8 cellular contexts compared by ENCODE assay signal in the genomic region with DNA sequence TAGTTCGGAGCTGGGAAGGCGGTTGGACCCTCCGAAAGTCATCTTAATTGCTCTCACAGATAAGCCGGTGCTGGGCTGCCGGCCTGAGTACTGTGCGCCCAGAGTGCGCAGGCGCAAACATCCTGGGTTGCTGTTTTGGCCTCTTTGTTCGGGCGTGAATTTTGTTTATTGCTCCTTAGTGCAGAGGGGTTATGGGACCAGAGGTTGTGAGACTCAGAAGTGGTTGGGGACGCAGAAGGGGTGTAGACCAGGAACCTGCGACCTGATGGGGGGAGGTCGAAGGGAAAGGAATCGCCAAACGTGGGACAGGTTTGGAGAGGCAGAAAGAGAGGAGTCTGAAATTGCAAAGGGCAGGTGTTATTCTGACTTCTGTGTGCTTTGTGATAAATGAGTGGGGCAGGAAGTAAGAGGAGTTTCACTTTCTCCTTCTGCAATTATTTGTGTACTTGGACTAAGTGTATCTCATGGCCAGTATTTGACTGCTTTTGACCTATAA. TPM values are rescaled to one million over a fixed set of nuclear protein-coding genes. Genes with fewer than 3 reads are reported as not detected.
DNase-seq lines count a peak whose midpoint lies in the region; ATAC-seq and TF ChIP-seq lines count a peak whose summit lies in the region.

No MANE protein-coding gene starts in this region.

- H3K27me3 Mint-ChIP-seq in immature natural killer cell (ENCODE audit: low read depth in 3 of 3), result peaks cover 7 to 13% (median 7%) of the 10 kb centered on the region in 3 donors

- H3K27ac Mint-ChIP-seq in immature natural killer cell, result peak overlapping the region; percentile 97 to 99 (median 98)

- intact Hi-C loops in body of pancreas (cut with DNase I), result no loop called here

- WGBS in body of pancreas, 2 donors, result 3% methylated on average over 12 to 15 of the region's 15 CpGs

- peak overlapping the region; percentile 98 to 99 (median 99) for H3K4me3 Mint-ChIP-seq in immature natural killer cell

- H3K27me3 ChIP-seq in body of pancreas, result no peaks in the 10 kb centered on the region

- ATAC-seq in GM21526 (IDR thresholded peaks at IDR 0.05; ENCODE audit: low FRiP score, unreplicated experiment) (peak; percentile 45), body of pancreas (no peak)

- no peak for TF ChIP-seq POLR2A in body of pancreas (IDR thresholded peaks at IDR 0.05)

- peak overlapping the region; percentile 82 to 92 (median 88) for H3K27ac ChIP-seq in body of pancreas

- peaks cover 5% of the 10 kb centered on the region for H3K4me1 ChIP-seq in body of pancreas

- no peak for TF ChIP-seq CTCF in body of pancreas (IDR thresholded peaks at IDR 0.05)

- peaks cover 0 to 10% (median 0%) of the 10 kb centered on the region in 6 donors for H3K9me3 Mint-ChIP-seq in immature natural killer cell

- DNase-seq in Daoy (ENCODE audit: low read depth) (peak; percentile 94), KG1 (lab: John Stamatoyannopoulos, UW) (peak; percentile 77), SKM-1 treated with dmso at 0.1 percent for 144 hours (lab: John Stamatoyannopoulos, UW; ENCODE audit: unreplicated experiment) (peak; percentile 89), body of pancreas (peak; percentile 67 to 84 (median 76)), immature natural killer cell (peak in 2 of 3 donors; percentile 78 to 81), T1000 (lab: John Stamatoyannopoulos, UW) (no peak)
- peak; percentile 50 to 61 (median 51) for DNase-seq in stimulated activated CD4-positive, alpha-beta T cell treated with anti-CD3 and anti-CD28 coated beads, Interleukin-12 subunit alpha, Interleukin-12 subunit beta, amount 100 ng/mL, for 48 hours (ENCODE audit: low read depth in 2 of 3, low spot score in 1 of 3)

- peaks cover 0 to 5% (median 0%) of the 10 kb centered on the region in 3 donors for H3K36me3 Mint-ChIP-seq in immature natural killer cell

- peaks cover 30 to 35% of the 10 kb centered on the region in 2 donors for H3K4me1 Mint-ChIP-seq in immature natural killer cell

- H3K36me3 ChIP-seq in body of pancreas (replicated peaks in 1 of 2; ENCODE audit: insufficient read depth in 1 of 2, low read depth in 2 of 2), result no peaks in the 10 kb centered on the region

- no peaks in the 10 kb centered on the region for H3K9me3 ChIP-seq in body of pancreas

- peak overlapping the region; percentile 52 to 67 for H3K4me3 ChIP-seq in body of pancreas

RNA-seq across cellular contexts. Expression of a gene that starts 0.6 kb away (rescaled TPM):
- 7.3 and 9.0 TPM in 2 replicates for total RNA-seq in Daoy (2014; rRNA removed; shearing (Covaris generic))
- total RNA-seq in body of pancreas, result 1 to 10 TPM; 4.4 to 9.9 TPM
- 10 to 100 TPM; 10.9 to 14.3 (median 11.6) TPM for polyA plus RNA-seq in immature natural killer cell

RNA-seq across cellular contexts. Expression of a gene that starts 38.1 kb away (rescaled TPM):
- 9.1 and 11.8 TPM in 2 replicates for total RNA-seq in Daoy (2014; rRNA removed; shearing (Covaris generic))
- 10 to 100 TPM in 1 of 2 donors, 1 to 10 TPM in 1; 3.0 to 16.3 TPM for total RNA-seq in body of pancreas
- polyA plus RNA-seq in immature natural killer cell, result 10 to 100 TPM in 1 of 3 donors, 1 to 10 TPM in 2; 2.9 to 17.3 (median 6.4) TPM
